In the genomic region with DNA sequence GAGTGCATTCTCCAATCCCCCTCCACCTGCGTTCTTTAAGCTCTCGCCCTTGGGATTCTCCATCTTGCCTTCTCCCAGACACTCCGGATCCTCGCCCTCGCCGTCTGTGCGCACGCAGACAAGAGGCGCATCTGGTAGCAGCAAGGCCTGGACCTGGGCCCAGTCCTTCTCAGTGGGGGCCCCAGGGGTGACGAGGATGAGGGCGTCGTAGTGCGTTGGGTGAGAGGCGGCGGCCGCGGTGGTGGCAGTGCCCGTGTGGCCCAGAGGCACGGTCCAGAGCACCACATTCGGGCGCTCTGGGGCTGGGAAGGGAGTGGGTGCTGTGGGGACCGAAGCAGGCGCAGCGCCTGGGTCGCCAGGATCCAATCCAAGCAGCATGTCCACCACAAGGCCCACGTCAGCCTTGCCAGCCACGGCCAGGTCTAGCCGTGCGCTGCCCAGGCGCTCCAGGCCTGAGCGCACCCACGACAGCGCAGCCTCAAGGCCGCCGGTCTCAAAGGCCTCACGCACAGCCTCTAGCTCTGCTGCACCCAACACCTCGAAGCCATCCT, we compare ENCODE assay signal across 28 cellular contexts. TPM values are rescaled to one million over a fixed set of nuclear protein-coding genes. Genes with fewer than 3 reads are reported as not detected.
DNase-seq lines count a peak whose midpoint lies in the region; ATAC-seq and TF ChIP-seq lines count a peak whose summit lies in the region.
"Had no signal": no experiment of that assay in that cellular context is flagged by ENCODE, and none has a peak within 500 bp of the region (broad histone marks: within the 10 kb centered on the region; RNA-seq: fewer than 3 reads in every experiment).

No MANE protein-coding gene starts in this region.

- H3K36me3 Mint-ChIP-seq in T-helper 17 cell (ENCODE audit: low read depth) (peaks cover 2% of the 10 kb centered on the region), neural crest cell (ENCODE audit: low read depth) (peaks cover 10% of the 10 kb centered on the region)
- peaks cover 77% of the 10 kb centered on the region for H3K36me3 Mint-ChIP-seq in activated T-cell treated with anti-CD3 and anti-CD28 coated beads, Interleukin-2, amount 50 U/mL, for 24 hours (ENCODE audit: low read depth)

- no peaks in the 10 kb centered on the region for H3K9me3 ChIP-seq in BLaER1 treated with 17β-estradiol and CSF1 and Interleukin-3, amounts not matched to agents 10 nM and 100 nM (replicated peaks in 1 of 11)
- H3K9me3 ChIP-seq in T-helper 17 cell (ENCODE audit: control insufficient read depth, low read length, poor library complexity, severe bottlenecking) = no peaks in the 10 kb centered on the region
- H3K9me3 ChIP-seq: gastroesophageal sphincter, spleen, upper lobe of left lung had no signal

- DNase-seq in T-helper 17 cell (no peak), neural crest cell (ENCODE audit: low read depth, low spot score) (no peak), LoVo (ENCODE audit: low spot score) (no peak)
- DNase-seq in activated T-cell treated with anti-CD3 and anti-CD28 coated beads, Interleukin-2, amount 50 U/mL, for 24 hours = no peak
- DNase-seq in activated CD4-positive, CD25-positive, alpha-beta regulatory T cell treated with anti-CD3 and anti-CD28 coated beads, Interleukin-2, amount 50 U/mL, for 72 hours = no peak
- DNase-seq: ACHN; activated CD4-positive, alpha-beta T cell treated with anti-CD3 and anti-CD28 coated beads for 36 hours; activated CD8-positive, alpha-beta memory T cell treated with anti-CD3 and anti-CD28 coated beads for 24 hours; activated naive CD4-positive, alpha-beta T cell; central memory CD4-positive, alpha-beta T cell; DMS79; GDM1; hippocampal formation; left cardiac atrium; NCI-H1436 treated with DMSO at 0.1 percent for 48 hours; NCI-H446; NCI-H774 had no signal

- H4K20me1 ChIP-seq in BLaER1 treated with 17β-estradiol and CSF1 and Interleukin-3, amounts not matched to agents 10 nM and 100 nM = peaks cover 0 to 66% (median 32%) of the 10 kb centered on the region in 11 experiments; a peak in 17 of 22 replicates

- H3K4me1 ChIP-seq in BLaER1 treated with 17β-estradiol and CSF1 and Interleukin-3, amounts not matched to agents 10 nM and 100 nM = peaks cover 28 to 54% (median 42%) of the 10 kb centered on the region in 10 experiments

- H3K27me3 ChIP-seq in BLaER1 treated with 17β-estradiol and CSF1 and Interleukin-3, amounts not matched to agents 10 nM and 100 nM = no peaks in the 10 kb centered on the region
- H3K27me3 ChIP-seq: gastroesophageal sphincter, spleen, upper lobe of left lung had no signal

- no peaks in the 10 kb centered on the region for H3K27me3 Mint-ChIP-seq in T-helper 17 cell
- H3K27me3 Mint-ChIP-seq in neural crest cell (ENCODE audit: low read depth) = peaks cover 7% of the 10 kb centered on the region
- no peaks in the 10 kb centered on the region for H3K27me3 Mint-ChIP-seq in activated T-cell treated with anti-CD3 and anti-CD28 coated beads, Interleukin-2, amount 50 U/mL, for 24 hours
- H3K27me3 Mint-ChIP-seq: activated CD4-positive, alpha-beta T cell treated with anti-CD3 and anti-CD28 coated beads for 36 hours had no signal

- H3K4me3 Mint-ChIP-seq in T-helper 17 cell (peak overlapping the region; percentile 82), neural crest cell (no peak overlapping the region)
- no peak overlapping the region for H3K4me3 Mint-ChIP-seq in activated T-cell treated with anti-CD3 and anti-CD28 coated beads, Interleukin-2, amount 50 U/mL, for 24 hours

- no peaks in the 10 kb centered on the region for H3K9me3 Mint-ChIP-seq in neural crest cell
- no peaks in the 10 kb centered on the region for H3K9me3 Mint-ChIP-seq in activated T-cell treated with anti-CD3 and anti-CD28 coated beads, Interleukin-2, amount 50 U/mL, for 24 hours

- peak overlapping the region in 9 of 11 experiments; percentile 53 to 98 (median 92); a peak in 11 of 22 replicates for H3K9ac ChIP-seq in BLaER1 treated with 17β-estradiol and CSF1 and Interleukin-3, amounts not matched to agents 10 nM and 100 nM
- H3K9ac ChIP-seq: KMS-11 had no signal

- no peak for ATAC-seq in T-helper 17 cell
- ATAC-seq in GM19328 (IDR thresholded peaks at IDR 0.05; ENCODE audit: unreplicated experiment) = no peak
- ATAC-seq: activated CD4-positive, alpha-beta T cell treated with anti-CD3 and anti-CD28 coated beads for 36 hours; gastroesophageal sphincter; HCT116; left cardiac atrium had no signal

- no peak for TF ChIP-seq CTCF in neural crest cell (conservative IDR thresholded peaks at IDR 0.05)

- no peak overlapping the region for H3K4me3 ChIP-seq in BLaER1 treated with 17β-estradiol and CSF1 and Interleukin-3, amounts not matched to agents 10 nM and 100 nM
- H3K4me3 ChIP-seq: spleen, upper lobe of left lung had no signal

- H3K27ac Mint-ChIP-seq in T-helper 17 cell (peak overlapping the region; percentile 100), neural crest cell (ENCODE audit: unreplicated experiment) (peak overlapping the region; percentile 68)
- no peak overlapping the region for H3K27ac Mint-ChIP-seq in activated T-cell treated with anti-CD3 and anti-CD28 coated beads, Interleukin-2, amount 50 U/mL, for 24 hours

- peak overlapping the region in 5 of 11 experiments; percentile 91 to 99 (median 93); a peak in 6 of 22 replicates for H3K4me2 ChIP-seq in BLaER1 treated with 17β-estradiol and CSF1 and Interleukin-3, amounts not matched to agents 10 nM and 100 nM
- H3K4me2 ChIP-seq: KMS-11 had no signal

- H3K4me1 Mint-ChIP-seq in T-helper 17 cell = peaks cover 37% of the 10 kb centered on the region
- H3K4me1 Mint-ChIP-seq in neural crest cell = peaks cover 36% of the 10 kb centered on the region
- peaks cover 31% of the 10 kb centered on the region for H3K4me1 Mint-ChIP-seq in activated T-cell treated with anti-CD3 and anti-CD28 coated beads, Interleukin-2, amount 50 U/mL, for 24 hours (ENCODE audit: low read depth)

- peaks cover 51 to 67% (median 59%) of the 10 kb centered on the region in 11 experiments for H3K36me3 ChIP-seq in BLaER1 treated with 17β-estradiol and CSF1 and Interleukin-3, amounts not matched to agents 10 nM and 100 nM

- 0 out of 22 replicates have a peak overlapping the region, but pooled peaks of 3 of the 11 experiments have one; percentile 8 to 16 (median 8) for H3K27ac ChIP-seq in BLaER1 treated with 17β-estradiol and CSF1 and Interleukin-3, amounts not matched to agents 10 nM and 100 nM
- peak overlapping the region; percentile 10 for H3K27ac ChIP-seq in cingulate gyrus (ENCODE audit: low read depth, low read length)
- H3K27ac ChIP-seq: KMS-11, spleen, upper lobe of left lung had no signal

RNA-seq across cellular contexts. Expression of a gene that starts 3.1 kb away (rescaled TPM):
- total RNA-seq in T-helper 17 cell (10 to 100 TPM; 49.9 to 51.1 TPM), neural crest cell (52.9 and 53.5 TPM in 2 replicates)

RNA-seq across cellular contexts. Expression of a gene that starts 3.5 kb away (rescaled TPM):
- total RNA-seq in T-helper 17 cell = 10 to 100 TPM in 1 of 2 donors, 1 to 10 TPM in 1; 7.9 to 11.1 TPM
- total RNA-seq in neural crest cell = 18.3 and 19.7 TPM in 2 replicates

RNA-seq across cellular contexts. Expression of a gene that starts 17.3 kb away (rescaled TPM):
- total RNA-seq in T-helper 17 cell (1 to 10 TPM in 1 of 2 donors, under 1 TPM in 1; 0.52 to 1.5 TPM), neural crest cell (9.5 and 11.7 TPM in 2 replicates)
- total RNA-seq: HT-29, SK-MEL-5 had no signal

RNA-seq across cellular contexts. Expression of a gene that starts 17.5 kb away (rescaled TPM):
- 10 to 100 TPM; 37.9 to 38.9 TPM for total RNA-seq in T-helper 17 cell
- total RNA-seq in neural crest cell = 79.4 and 82.0 TPM in 2 replicates

RNA-seq across cellular contexts. Expression of a gene that starts 19.0 kb away (rescaled TPM):
- under 1 TPM; 0.40 to 0.60 TPM for total RNA-seq in T-helper 17 cell
- total RNA-seq in neural crest cell = 0.41 and 0.51 TPM in 2 replicates
- total RNA-seq: lung microvascular endothelial cell, SK-MEL-5 had no signal
